ENCODE assay signal across 1 cellular context in the genomic region with DNA sequence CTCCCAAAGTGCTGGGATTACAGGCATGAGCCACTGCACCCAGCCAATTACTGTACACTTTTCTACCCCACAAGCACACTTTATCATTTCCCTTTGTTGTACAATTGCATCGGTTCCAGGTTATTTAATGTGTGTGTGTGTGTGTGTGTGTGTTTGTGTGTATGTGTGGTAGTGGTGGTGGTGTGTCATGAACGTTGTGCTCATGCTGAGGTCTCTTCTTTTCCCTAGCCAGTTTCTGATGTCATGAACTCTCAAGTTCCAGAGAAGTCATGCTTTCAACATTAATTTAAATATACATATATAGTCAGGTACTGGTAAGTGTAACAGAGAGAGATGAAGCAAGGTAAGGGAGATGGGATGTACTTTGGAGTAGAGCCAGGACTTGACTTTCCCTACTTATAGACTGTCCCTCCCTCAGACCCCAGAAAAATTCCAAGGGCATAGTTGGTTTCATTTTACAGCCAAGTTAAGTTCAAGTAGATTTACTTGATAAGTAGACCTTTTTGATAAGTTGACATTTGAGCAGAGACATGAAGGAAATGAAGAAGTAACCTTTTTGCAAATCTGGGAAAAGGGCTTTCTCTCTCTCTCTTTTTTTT.
TF ChIP-seq lines count a peak whose summit lies in the region.

No MANE protein-coding gene starts in this region.

TF ChIP-seq in endothelial cell of umbilical vein, 7 proteins besides CTCF, POLR2A, EP300 and RAD21:
- TF ChIP-seq, protein P1, sequence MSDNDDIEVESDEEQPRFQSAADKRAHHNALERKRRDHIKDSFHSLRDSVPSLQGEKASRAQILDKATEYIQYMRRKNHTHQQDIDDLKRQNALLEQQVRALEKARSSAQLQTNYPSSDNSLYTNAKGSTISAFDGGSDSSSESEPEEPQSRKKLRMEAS (IDR thresholded peaks at IDR 0.05; ENCODE audit: insufficient read depth, insufficient read length) = no peak
- TF ChIP-seq POLR2AphosphoS5 (IDR thresholded peaks at IDR 0.05; ENCODE audit: insufficient read depth, low read depth, low read length) (no peak), JUN (IDR thresholded peaks at IDR 0.05; ENCODE audit: borderline replicate concordance, insufficient read depth, insufficient read length, low read depth) (no peak), EZH2 (IDR thresholded peaks at IDR 0.05; ENCODE audit: borderline replicate concordance, low read depth, low read length, severe bottlenecking) (no peak), MYC (IDR thresholded peaks at IDR 0.05; ENCODE audit: low read depth, low read length) (no peak), FOS (IDR thresholded peaks at IDR 0.05; ENCODE audit: borderline replicate concordance, insufficient read depth, low read length) (no peak), GATA2 (IDR thresholded peaks at IDR 0.05; ENCODE audit: insufficient read depth, insufficient read length, low read depth, low read length) (no peak)
